Comparison of ENCODE assay signal across 18 cellular contexts in genomic region chr5:27474054-27474323, GRCh38.
A peak's percentile ranks its signal among the peaks of the same experiment; 100 is the strongest.
DNase-seq lines count a peak whose midpoint lies in the region; ATAC-seq, FAIRE-seq and TF ChIP-seq lines count a peak whose summit lies in the region.
"Had no signal": no experiment of that assay in that cellular context is flagged by ENCODE, and none has a peak within 500 bp of the region (broad histone marks: within the 10 kb centered on the region; RNA-seq: fewer than 3 reads in every experiment).

No MANE protein-coding gene starts in this region.

- no TSS peak for BruUV-seq in HepG2 (replicated peaks; lab: Mats Ljungman, UMichigan)

- H4K20me1 ChIP-seq in HepG2 (ENCODE audit: insufficient read depth, low read length) = peaks cover 18% of the 10 kb centered on the region

- TF ChIP-seq POLR2A in HepG2 (IDR thresholded peaks at IDR 0.05; ENCODE audit: insufficient read depth in 1 of 2, low read depth in 2 of 2, low read length in 2 of 2) (no peak), right lobe of liver (IDR thresholded peaks at IDR 0.05) (no peak)

- intact Hi-C loops in HepG2 (cut with micrococcal nuclease; ENCODE audit: unreplicated experiment) = no loop called here
- intact Hi-C loops in right lobe of liver (cut with DNase I) = no loop called here
- intact Hi-C loops in naive thymus-derived CD4-positive, alpha-beta T cell (cut with micrococcal nuclease) = no loop called here
- intact Hi-C loops in natural killer cell (cut with micrococcal nuclease) = no loop called here

- H3K4me1 ChIP-seq in HepG2 (ENCODE audit: insufficient read depth, low read length) = peaks cover 39% of the 10 kb centered on the region
- H3K4me1 ChIP-seq in right lobe of liver = no peaks in the 10 kb centered on the region
- no peaks in the 10 kb centered on the region for H3K4me1 ChIP-seq in naive thymus-derived CD4-positive, alpha-beta T cell (ENCODE audit: control insufficient read depth in 2 of 2, insufficient read depth in 2 of 2, low read length in 2 of 2)
- H3K4me1 ChIP-seq: esophagus squamous epithelium, lower lobe of right lung had no signal

- peak overlapping the region; percentile 77 to 82 (median 78) for H3K4me3 ChIP-seq in HepG2 (replicated peaks in 1 of 3; ENCODE audit: insufficient read depth in 1 of 3, low read depth in 2 of 3, low read length in 3 of 3)
- H3K4me3 ChIP-seq in right lobe of liver = no peak overlapping the region
- peak overlapping the region; percentile 89 for H3K4me3 ChIP-seq in iPS-11a (ENCODE audit: low read depth, low read length)
- no peak overlapping the region for H3K4me3 ChIP-seq in naive thymus-derived CD4-positive, alpha-beta T cell (ENCODE audit: low read length)
- H3K4me3 ChIP-seq: esophagus squamous epithelium, lower lobe of right lung had no signal

- CTCF ChIA-PET in HepG2 (lab: Yijun Ruan, JAX; ENCODE audit: low intra/inter-chr PET ratio, low total read pairs) = no interaction called here
- CTCF ChIA-PET in naive thymus-derived CD4-positive, alpha-beta T cell (lab: Charles Lee) = no interaction called here

- DNase-seq in HepG2 (ENCODE audit: low spot score) (no peak), right lobe of liver (no peak), NCI-H2171 treated with DMSO at 0.1 percent for 48 hours (lab: John Stamatoyannopoulos, UW) (no peak), natural killer cell (no peak)
- DNase-seq in activated naive CD4-positive, alpha-beta T cell treated with Interleukin-2 at 50 U/mL for 16 hours = no peak
- no peak for DNase-seq in naive thymus-derived CD4-positive, alpha-beta T cell
- DNase-seq: activated CD4-positive, alpha-beta memory T cell treated with anti-CD3 and anti-CD28 coated beads, Interleukin-2, amount 10 ng/mL, durations not matched to agents 7 days and 5 days; Calu3; esophagus squamous epithelium; KBM-7; lower lobe of right lung; NCI-H510A; stimulated activated naive CD8-positive, alpha-beta T cell treated with anti-CD3 and anti-CD28 coated beads, Interleukin-15, Interleukin-2, amounts not matched to agents 100 U/mL and 50 U/mL, for 24 hours; T1000 had no signal

- H3K4me2 ChIP-seq in HepG2 (ENCODE audit: low read depth, low read length) = peak overlapping the region; percentile 84

- no peaks in the 10 kb centered on the region for H3K4me1 Mint-ChIP-seq in naive thymus-derived CD4-positive, alpha-beta T cell
- no peaks in the 10 kb centered on the region for H3K4me1 Mint-ChIP-seq in natural killer cell
- H3K4me1 Mint-ChIP-seq: activated CD4-positive, alpha-beta memory T cell treated with anti-CD3 and anti-CD28 coated beads, Interleukin-2, amount 10 ng/mL, durations not matched to agents 7 days and 5 days; activated T-helper 17 cell treated with anti-CD3 and anti-CD28 coated beads, Interleukin-2, amount 50 U/mL, for 72 hours had no signal

- TF ChIP-seq RAD21 in HepG2 (CRISPR knock-in tag; IDR thresholded peaks at IDR 0.05) = no peak

- no peaks in the 10 kb centered on the region; a peak in 1 of 5 replicates for H3K27me3 ChIP-seq in HepG2 (ENCODE audit: control insufficient read depth in 1 of 2, insufficient read depth in 2 of 2, low read length in 2 of 2)
- no peaks in the 10 kb centered on the region for H3K27me3 ChIP-seq in right lobe of liver
- H3K27me3 ChIP-seq in naive thymus-derived CD4-positive, alpha-beta T cell (ENCODE audit: control insufficient read depth in 2 of 2, insufficient read depth in 2 of 2, low read length in 2 of 2) = no peaks in the 10 kb centered on the region
- H3K27me3 ChIP-seq: esophagus squamous epithelium had no signal

- no peak for ATAC-seq in HepG2
- ATAC-seq in right lobe of liver = no peak
- no peak for ATAC-seq in naive thymus-derived CD4-positive, alpha-beta T cell
- no peak for ATAC-seq in natural killer cell
- ATAC-seq: activated T-helper 17 cell treated with anti-CD3 and anti-CD28 coated beads, Interleukin-2, amount 50 U/mL, for 72 hours; lower lobe of right lung; Panc1; stimulated activated naive CD8-positive, alpha-beta T cell treated with anti-CD3 and anti-CD28 coated beads, Interleukin-15, Interleukin-2, amounts not matched to agents 100 U/mL and 50 U/mL, for 24 hours had no signal

- H3K27ac ChIP-seq in HepG2 (ENCODE audit: extremely low read length, insufficient read depth, low read length) = peak overlapping the region; percentile 98
- H3K27ac ChIP-seq in right lobe of liver = no peak overlapping the region
- H3K27ac ChIP-seq in naive thymus-derived CD4-positive, alpha-beta T cell (ENCODE audit: low read depth, low read length) = no peak overlapping the region
- H3K27ac ChIP-seq: esophagus squamous epithelium, lower lobe of right lung had no signal

- no peak overlapping the region for H2AFZ ChIP-seq in HepG2 (ENCODE audit: low read length)

- peaks cover 3 to 42% (median 9%) of the 10 kb centered on the region in 11 donors for H3K9me3 Mint-ChIP-seq in naive thymus-derived CD4-positive, alpha-beta T cell
- peaks cover 8 to 14% of the 10 kb centered on the region in 2 donors for H3K9me3 Mint-ChIP-seq in natural killer cell

- no peak for FAIRE-seq in HepG2 (lab: Jason Lieb, UNC)
- peak; percentile 3 for FAIRE-seq in TTC549 (lab: Jason Lieb, UNC)

- no peaks in the 10 kb centered on the region for H3K9me3 ChIP-seq in HepG2 (ENCODE audit: low read length)
- H3K9me3 ChIP-seq in right lobe of liver = no peaks in the 10 kb centered on the region
- peaks cover 0 to 4% (median 0%) of the 10 kb centered on the region in 3 experiments for H3K9me3 ChIP-seq in naive thymus-derived CD4-positive, alpha-beta T cell (ENCODE audit: control insufficient read depth in 2 of 3, low read length in 3 of 3)

- H3K27ac Mint-ChIP-seq in naive thymus-derived CD4-positive, alpha-beta T cell = no peak overlapping the region
- no peak overlapping the region for H3K27ac Mint-ChIP-seq in natural killer cell
- H3K27ac Mint-ChIP-seq: activated CD4-positive, alpha-beta memory T cell treated with anti-CD3 and anti-CD28 coated beads, Interleukin-2, amount 10 ng/mL, durations not matched to agents 7 days and 5 days; activated T-helper 17 cell treated with anti-CD3 and anti-CD28 coated beads, Interleukin-2, amount 50 U/mL, for 72 hours had no signal

- 0% methylated on average over 2 of the region's 2 CpGs for WGBS in HepG2 (ENCODE audit: low lambda C conversion rate)
- WGBS in right lobe of liver (ENCODE audit: insufficient coverage, low coverage, low lambda C conversion rate, missing lambda C conversion rate) = 61% methylated on average over 2 of the region's 2 CpGs

- POLR2A ChIA-PET in HepG2 (lab: Yijun Ruan, JAX) = no interaction called here
- POLR2A ChIA-PET in naive thymus-derived CD4-positive, alpha-beta T cell (lab: Charles Lee) = no interaction called here

- peaks cover 50% of the 10 kb centered on the region for H3K79me2 ChIP-seq in HepG2 (ENCODE audit: insufficient read depth, low read length)

- H3K36me3 ChIP-seq in HepG2 (replicated peaks in 1 of 2; ENCODE audit: control insufficient read depth in 1 of 2, insufficient read depth in 2 of 2, low read length in 2 of 2) = peaks cover 20 to 33% of the 10 kb centered on the region in 2 experiments
- H3K36me3 ChIP-seq in right lobe of liver = no peaks in the 10 kb centered on the region
- H3K36me3 ChIP-seq in naive thymus-derived CD4-positive, alpha-beta T cell (ENCODE audit: control insufficient read depth in 2 of 3, insufficient read depth in 3 of 3, low read length in 3 of 3) = no peaks in the 10 kb centered on the region
- H3K36me3 ChIP-seq: esophagus squamous epithelium, lower lobe of right lung had no signal

- no peak for TF ChIP-seq CTCF in HepG2 (CRISPR knock-in tag; IDR thresholded peaks at IDR 0.05)
- TF ChIP-seq CTCF in right lobe of liver (IDR thresholded peaks at IDR 0.05) = no peak
- no peak for TF ChIP-seq CTCF in natural killer cell (IDR thresholded peaks at IDR 0.05)

- H3K4me3 Mint-ChIP-seq in naive thymus-derived CD4-positive, alpha-beta T cell = no peak overlapping the region
- no peak overlapping the region for H3K4me3 Mint-ChIP-seq in natural killer cell
- H3K4me3 Mint-ChIP-seq: activated CD4-positive, alpha-beta memory T cell treated with anti-CD3 and anti-CD28 coated beads, Interleukin-2, amount 10 ng/mL, durations not matched to agents 7 days and 5 days had no signal

- in situ Hi-C loops in HepG2 (cut with HindIII; ENCODE audit: extremely low pct_ligation_motif_present, low pct_unique_long_range_greater_than_20kb) = no loop called here

- H3K27me3 Mint-ChIP-seq in naive thymus-derived CD4-positive, alpha-beta T cell = no peaks in the 10 kb centered on the region
- H3K27me3 Mint-ChIP-seq in natural killer cell (ENCODE audit: low read depth in 2 of 2) = no peaks in the 10 kb centered on the region
- H3K27me3 Mint-ChIP-seq: activated CD4-positive, alpha-beta memory T cell treated with anti-CD3 and anti-CD28 coated beads, Interleukin-2, amount 10 ng/mL, durations not matched to agents 7 days and 5 days; activated T-helper 17 cell treated with anti-CD3 and anti-CD28 coated beads, Interleukin-2, amount 50 U/mL, for 72 hours had no signal

- H3K9ac ChIP-seq in HepG2 (ENCODE audit: insufficient read depth, low read depth, low read length) = peak overlapping the region; percentile 97

- TF ChIP-seq EP300 in HepG2 (IDR thresholded peaks at IDR 0.05; ENCODE audit: low read depth in 2 of 2, low read length in 2 of 2) = no peak
- TF ChIP-seq EP300 in HepG2 (CRISPR knock-in tag; IDR thresholded peaks at IDR 0.05; ENCODE audit: borderline replicate concordance) = no peak

- peaks cover 0 to 2% (median 0%) of the 10 kb centered on the region in 5 donors for H3K36me3 Mint-ChIP-seq in naive thymus-derived CD4-positive, alpha-beta T cell
- peaks cover 10% of the 10 kb centered on the region for H3K36me3 Mint-ChIP-seq in natural killer cell

TF ChIP-seq in HepG2, 621 proteins besides CTCF, POLR2A, EP300 and RAD21 (continues in another document):
- TF ChIP-seq GATAD1 (CRISPR knock-in tag; IDR thresholded peaks at IDR 0.05) (no peak), SNAI1 (CRISPR knock-in tag; IDR thresholded peaks at IDR 0.05; ENCODE audit: borderline replicate concordance) (no peak), U2AF2 (IDR thresholded peaks at IDR 0.05; ENCODE audit: low read depth, low read length) (no peak), TERF1 (CRISPR knock-in tag; IDR thresholded peaks at IDR 0.05) (no peak)

Comparison
In these comparisons a context has a peak if more than half of its experiments do, and no peak if none do; other contexts are left out.
1. H3K4me3 ChIP-seq: peak in HepG2 (3 of 3) and iPS-11a (single experiment); none in right lobe of liver (0 of 3) and naive thymus-derived CD4-positive, alpha-beta T cell (single experiment).